8 cellular contexts compared by ENCODE assay signal in genomic region chr14:103546651-103547454, GRCh38. TPM values are rescaled to one million over a fixed set of nuclear protein-coding genes. Genes with fewer than 3 reads are reported as not detected.
DNase-seq lines count a peak whose midpoint lies in the region; ATAC-seq, FAIRE-seq and TF ChIP-seq lines count a peak whose summit lies in the region.

No MANE protein-coding gene starts in this region.

- H3K9me3 ChIP-seq in effector memory CD4-positive, alpha-beta T cell (ENCODE audit: control insufficient read depth, low read length) = no peaks in the 10 kb centered on the region

- no peaks in the 10 kb centered on the region for H3K9me3 Mint-ChIP-seq in naive B cell

- H3K27me3 ChIP-seq in effector memory CD4-positive, alpha-beta T cell (replicated peaks; ENCODE audit: control insufficient read depth, insufficient read depth, low read length, poor library complexity, severe bottlenecking) = no peaks in the 10 kb centered on the region

- H3K36me3 Mint-ChIP-seq in naive B cell = no peaks in the 10 kb centered on the region

- H3K27ac ChIP-seq in effector memory CD4-positive, alpha-beta T cell (ENCODE audit: insufficient read depth, low read length, poor library complexity, severe bottlenecking) = no peak overlapping the region

- H3K4me1 ChIP-seq in effector memory CD4-positive, alpha-beta T cell (ENCODE audit: control insufficient read depth, insufficient read depth, low read length, poor library complexity, severe bottlenecking) = no peaks in the 10 kb centered on the region

- no peak for TF ChIP-seq POLR2A in H54 (IDR thresholded peaks at IDR 0.05; ENCODE audit: low read depth, low read length)

- no peaks in the 10 kb centered on the region for H3K36me3 ChIP-seq in effector memory CD4-positive, alpha-beta T cell (ENCODE audit: control insufficient read depth, insufficient read depth, low read length)

- peaks cover 0 to 6% (median 4%) of the 10 kb centered on the region in 3 donors for H3K4me1 Mint-ChIP-seq in naive B cell

- H3K27me3 Mint-ChIP-seq in naive B cell = no peaks in the 10 kb centered on the region

- no peak overlapping the region for H3K27ac Mint-ChIP-seq in naive B cell

- DNase-seq in Ammon's horn (ENCODE audit: low spot score) (peak; percentile 84), H54 (ENCODE audit: insufficient read length, low spot score) (peak; percentile 76), NCI-H69 (lab: John Stamatoyannopoulos, UW) (peak; percentile 83), naive B cell (peak; percentile 74)
- DNase-seq in activated CD8-positive, alpha-beta memory T cell treated with anti-CD3 and anti-CD28 coated beads for 4 hours (ENCODE audit: low read depth in 2 of 2) = peak; percentile 42 to 48
- peak; percentile 54 to 72 (median 60) for DNase-seq in effector memory CD4-positive, alpha-beta T cell
- DNase-seq in stimulated activated CD8-positive, alpha-beta memory T cell treated with anti-CD3 and anti-CD28 coated beads, Interleukin-7, amount 100 ng/mL, for 48 hours (ENCODE audit: extremely low read depth in 1 of 2, low read depth in 1 of 2) = peak; percentile 44 to 58

- FAIRE-seq in H54 (lab: Jason Lieb, UNC) = peak; percentile 61

- ATAC-seq in naive B cell (ENCODE audit: low read depth in 2 of 2) = peak; percentile 83 to 85
- ATAC-seq in GM18858 (IDR thresholded peaks at IDR 0.05; ENCODE audit: unreplicated experiment) = no peak

- no peak overlapping the region for H3K4me3 Mint-ChIP-seq in naive B cell

- H3K4me3 ChIP-seq in effector memory CD4-positive, alpha-beta T cell (ENCODE audit: insufficient read depth, low read depth, low read length, poor library complexity, severe bottlenecking) = no peak overlapping the region

RNA-seq across cellular contexts. Expression of gene BAG5, which starts 15.6 kb away (rescaled TPM):
- 10 to 100 TPM; 11.0 to 55.5 (median 41.9) TPM for polyA plus RNA-seq in naive B cell (ENCODE audit: low read depth in 6 of 6)

RNA-seq across cellular contexts. Expression of gene COA8, which starts 15.9 kb away (rescaled TPM):
- 10 to 100 TPM; 47.5 to 70.7 (median 57.8) TPM for polyA plus RNA-seq in naive B cell (ENCODE audit: low read depth in 6 of 6)

RNA-seq across cellular contexts. Expression of gene TRMT61A, which starts 17.9 kb away (rescaled TPM):
- 10 to 100 TPM in 1 of 6 donors, 1 to 10 TPM in 5; 6.2 to 13.9 (median 8.3) TPM for polyA plus RNA-seq in naive B cell (ENCODE audit: low read depth in 6 of 6)

RNA-seq across cellular contexts. Expression of gene CKB, which starts 24.2 kb away (rescaled TPM):
- polyA plus RNA-seq in naive B cell (ENCODE audit: low read depth in 6 of 6) = under 1 TPM in 2 of 6 donors, not detected in 4; 0.80 to 1.00 TPM
